Comparison of ENCODE assay signal across 1 cellular context in the genomic region with DNA sequence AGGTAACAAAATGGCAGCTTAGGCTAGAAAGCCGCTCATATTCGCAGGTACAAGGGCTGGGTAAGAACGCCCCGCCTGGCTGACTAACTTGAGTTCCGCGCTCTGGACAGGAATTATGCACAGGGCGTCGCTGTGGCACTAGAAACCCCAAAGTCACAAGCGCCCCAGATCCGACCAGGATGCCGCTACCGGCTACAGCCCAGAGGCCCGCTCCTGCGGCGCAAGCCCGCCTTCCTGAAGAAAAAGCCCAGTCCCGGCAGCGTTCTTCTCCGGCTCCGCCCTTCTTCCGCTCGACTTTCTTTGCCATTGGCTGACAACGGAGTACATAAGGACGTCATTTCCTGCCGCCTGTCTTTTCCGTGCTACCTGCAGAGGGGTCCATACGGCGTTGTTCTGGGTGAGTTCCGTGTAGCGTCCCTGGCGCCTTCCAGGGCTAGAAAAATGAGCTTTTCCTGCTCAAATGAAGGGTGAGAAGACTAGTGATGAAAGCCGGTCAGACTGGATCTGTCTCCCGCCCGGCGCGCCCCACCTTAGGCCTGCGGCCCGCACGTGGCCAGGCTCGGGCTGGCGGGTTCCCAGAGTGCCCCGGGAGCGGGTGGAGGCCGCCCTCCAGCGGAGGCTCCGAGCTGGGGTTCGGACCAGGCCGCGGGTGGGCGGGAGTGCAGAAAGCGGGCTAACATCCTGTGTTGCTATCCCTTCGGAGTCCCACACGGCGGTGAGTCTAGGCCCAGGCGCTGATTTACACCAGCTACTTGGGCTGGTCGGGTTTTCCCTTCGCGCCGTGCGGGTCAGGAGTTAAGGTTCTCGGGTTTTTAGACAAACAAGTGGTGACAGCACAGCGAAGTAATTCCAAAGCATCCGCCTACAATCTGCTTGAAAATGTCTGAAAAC.
TF ChIP-seq lines count a peak whose summit lies in the region.

TSS of gene RPSA (plus strand) at position 353 of the 891 bp plus-strand sequence. CDS start 934 bp downstream, outside the sequence.

TF ChIP-seq in HepG2, 621 proteins besides CTCF, POLR2A, EP300 and RAD21 (continued from another document and continues in another):
- peak; percentile 68; the same call in 1 of the 2 replicates for TF ChIP-seq PBX3 (CRISPR knock-in tag; IDR thresholded peaks at IDR 0.05; ENCODE audit: borderline replicate concordance)
- TF ChIP-seq MZF1 (CRISPR knock-in tag; IDR thresholded peaks at IDR 0.05; ENCODE audit: borderline replicate concordance): no peak; the same call in 1 of the 2 replicates
- 0 out of 2 replicates have a peak, but pooled peaks have one; percentile 48 for TF ChIP-seq KLF15 (CRISPR knock-in tag; IDR thresholded peaks at IDR 0.05; ENCODE audit: borderline replicate concordance)
- TF ChIP-seq, protein P1, sequence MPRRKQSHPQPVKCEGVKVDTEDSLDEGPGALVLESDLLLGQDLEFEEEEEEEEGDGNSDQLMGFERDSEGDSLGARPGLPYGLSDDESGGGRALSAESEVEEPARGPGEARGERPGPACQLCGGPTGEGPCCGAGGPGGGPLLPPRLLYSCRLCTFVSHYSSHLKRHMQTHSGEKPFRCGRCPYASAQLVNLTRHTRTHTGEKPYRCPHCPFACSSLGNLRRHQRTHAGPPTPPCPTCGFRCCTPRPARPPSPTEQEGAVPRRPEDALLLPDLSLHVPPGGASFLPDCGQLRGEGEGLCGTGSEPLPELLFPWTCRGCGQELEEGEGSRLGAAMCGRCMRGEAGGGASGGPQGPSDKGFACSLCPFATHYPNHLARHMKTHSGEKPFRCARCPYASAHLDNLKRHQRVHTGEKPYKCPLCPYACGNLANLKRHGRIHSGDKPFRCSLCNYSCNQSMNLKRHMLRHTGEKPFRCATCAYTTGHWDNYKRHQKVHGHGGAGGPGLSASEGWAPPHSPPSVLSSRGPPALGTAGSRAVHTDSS (CRISPR knock-in tag; conservative IDR thresholded peaks at IDR 0.05): no peak
- peak; percentile 94 for TF ChIP-seq KAT8 (CRISPR knock-in tag; IDR thresholded peaks at IDR 0.05)
- no peak for TF ChIP-seq SOX5 (CRISPR knock-in tag; IDR thresholded peaks at IDR 0.05; ENCODE audit: borderline replicate concordance)
- TF ChIP-seq ZNF207 (IDR thresholded peaks at IDR 0.05; ENCODE audit: borderline replicate concordance): no peak
- peak; percentile 84 for TF ChIP-seq ATF1 (CRISPR knock-in tag; IDR thresholded peaks at IDR 0.05)
- TF ChIP-seq TCF7L2 (IDR thresholded peaks at IDR 0.05; ENCODE audit: low read depth, low read length): no peak
- TF ChIP-seq MNT (IDR thresholded peaks at IDR 0.05): peak; percentile 64
- peak; percentile 8; the same call in 1 of the 2 replicates for TF ChIP-seq PATZ1 (CRISPR knock-in tag; IDR thresholded peaks at IDR 0.05)
- TF ChIP-seq, protein P2, sequence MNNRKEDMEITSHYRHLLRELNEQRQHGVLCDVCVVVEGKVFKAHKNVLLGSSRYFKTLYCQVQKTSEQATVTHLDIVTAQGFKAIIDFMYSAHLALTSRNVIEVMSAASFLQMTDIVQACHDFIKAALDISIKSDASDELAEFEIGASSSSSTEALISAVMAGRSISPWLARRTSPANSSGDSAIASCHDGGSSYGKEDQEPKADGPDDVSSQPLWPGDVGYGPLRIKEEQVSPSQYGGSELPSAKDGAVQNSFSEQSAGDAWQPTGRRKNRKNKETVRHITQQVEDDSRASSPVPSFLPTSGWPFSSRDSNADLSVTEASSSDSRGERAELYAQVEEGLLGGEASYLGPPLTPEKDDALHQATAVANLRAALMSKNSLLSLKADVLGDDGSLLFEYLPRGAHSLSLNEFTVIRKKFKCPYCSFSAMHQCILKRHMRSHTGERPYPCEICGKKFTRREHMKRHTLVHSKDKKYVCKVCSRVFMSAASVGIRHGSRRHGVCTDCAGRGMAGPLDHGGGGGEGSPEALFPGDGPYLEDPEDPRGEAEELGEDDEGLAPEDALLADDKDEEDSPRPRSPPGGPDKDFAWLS (CRISPR knock-in tag; IDR thresholded peaks at IDR 0.05; ENCODE audit: borderline replicate concordance): no peak
- peak; percentile 56 for TF ChIP-seq RXRB (CRISPR knock-in tag; IDR thresholded peaks at IDR 0.05; ENCODE audit: borderline replicate concordance)
- peak; percentile 73 for TF ChIP-seq ARNT2 (CRISPR knock-in tag; IDR thresholded peaks at IDR 0.05; ENCODE audit: low read depth)
- TF ChIP-seq SCMH1 (CRISPR knock-in tag; IDR thresholded peaks at IDR 0.05; ENCODE audit: borderline replicate concordance): no peak
- no peak for TF ChIP-seq SIN3B (IDR thresholded peaks at IDR 0.05; ENCODE audit: low read length)
- TF ChIP-seq AFF4 (CRISPR knock-in tag; IDR thresholded peaks at IDR 0.05): peak; percentile 54; the same call in 1 of the 2 replicates
- peak; percentile 49; the same call in 1 of the 2 replicates for TF ChIP-seq ZNF549 (CRISPR knock-in tag; IDR thresholded peaks at IDR 0.05)
- peak; percentile 84 for TF ChIP-seq ELF1 (CRISPR knock-in tag; IDR thresholded peaks at IDR 0.05)
- peak; percentile 96 for TF ChIP-seq AGO2 (optimal IDR thresholded peaks at IDR 0.05; ENCODE audit: low read depth, low read length)
- 0 out of 2 replicates have a peak, but pooled peaks have one; percentile 76 for TF ChIP-seq STAT5B (CRISPR knock-in tag; IDR thresholded peaks at IDR 0.05)
- TF ChIP-seq, protein P3, sequence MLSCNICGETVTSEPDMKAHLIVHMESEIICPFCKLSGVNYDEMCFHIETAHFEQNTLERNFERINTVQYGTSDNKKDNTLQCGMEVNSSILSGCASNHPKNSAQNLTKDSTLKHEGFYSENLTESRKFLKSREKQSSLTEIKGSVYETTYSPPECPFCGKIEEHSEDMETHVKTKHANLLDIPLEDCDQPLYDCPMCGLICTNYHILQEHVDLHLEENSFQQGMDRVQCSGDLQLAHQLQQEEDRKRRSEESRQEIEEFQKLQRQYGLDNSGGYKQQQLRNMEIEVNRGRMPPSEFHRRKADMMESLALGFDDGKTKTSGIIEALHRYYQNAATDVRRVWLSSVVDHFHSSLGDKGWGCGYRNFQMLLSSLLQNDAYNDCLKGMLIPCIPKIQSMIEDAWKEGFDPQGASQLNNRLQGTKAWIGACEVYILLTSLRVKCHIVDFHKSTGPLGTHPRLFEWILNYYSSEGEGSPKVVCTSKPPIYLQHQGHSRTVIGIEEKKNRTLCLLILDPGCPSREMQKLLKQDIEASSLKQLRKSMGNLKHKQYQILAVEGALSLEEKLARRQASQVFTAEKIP (CRISPR knock-in tag; IDR thresholded peaks at IDR 0.05; ENCODE audit: borderline replicate concordance): no peak
- TF ChIP-seq ZNF761 (CRISPR knock-in tag; conservative IDR thresholded peaks at IDR 0.05): 0 out of 2 replicates have a peak, but pooled peaks have one; percentile 36
- TF ChIP-seq, protein P4, sequence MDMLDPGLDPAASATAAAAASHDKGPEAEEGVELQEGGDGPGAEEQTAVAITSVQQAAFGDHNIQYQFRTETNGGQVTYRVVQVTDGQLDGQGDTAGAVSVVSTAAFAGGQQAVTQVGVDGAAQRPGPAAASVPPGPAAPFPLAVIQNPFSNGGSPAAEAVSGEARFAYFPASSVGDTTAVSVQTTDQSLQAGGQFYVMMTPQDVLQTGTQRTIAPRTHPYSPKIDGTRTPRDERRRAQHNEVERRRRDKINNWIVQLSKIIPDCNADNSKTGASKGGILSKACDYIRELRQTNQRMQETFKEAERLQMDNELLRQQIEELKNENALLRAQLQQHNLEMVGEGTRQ (IDR thresholded peaks at IDR 0.05; ENCODE audit: low read depth, low read length): no peak
- TF ChIP-seq, protein P4 (CRISPR knock-in tag; IDR thresholded peaks at IDR 0.05; ENCODE audit: borderline replicate concordance): no peak
- TF ChIP-seq, protein P5, sequence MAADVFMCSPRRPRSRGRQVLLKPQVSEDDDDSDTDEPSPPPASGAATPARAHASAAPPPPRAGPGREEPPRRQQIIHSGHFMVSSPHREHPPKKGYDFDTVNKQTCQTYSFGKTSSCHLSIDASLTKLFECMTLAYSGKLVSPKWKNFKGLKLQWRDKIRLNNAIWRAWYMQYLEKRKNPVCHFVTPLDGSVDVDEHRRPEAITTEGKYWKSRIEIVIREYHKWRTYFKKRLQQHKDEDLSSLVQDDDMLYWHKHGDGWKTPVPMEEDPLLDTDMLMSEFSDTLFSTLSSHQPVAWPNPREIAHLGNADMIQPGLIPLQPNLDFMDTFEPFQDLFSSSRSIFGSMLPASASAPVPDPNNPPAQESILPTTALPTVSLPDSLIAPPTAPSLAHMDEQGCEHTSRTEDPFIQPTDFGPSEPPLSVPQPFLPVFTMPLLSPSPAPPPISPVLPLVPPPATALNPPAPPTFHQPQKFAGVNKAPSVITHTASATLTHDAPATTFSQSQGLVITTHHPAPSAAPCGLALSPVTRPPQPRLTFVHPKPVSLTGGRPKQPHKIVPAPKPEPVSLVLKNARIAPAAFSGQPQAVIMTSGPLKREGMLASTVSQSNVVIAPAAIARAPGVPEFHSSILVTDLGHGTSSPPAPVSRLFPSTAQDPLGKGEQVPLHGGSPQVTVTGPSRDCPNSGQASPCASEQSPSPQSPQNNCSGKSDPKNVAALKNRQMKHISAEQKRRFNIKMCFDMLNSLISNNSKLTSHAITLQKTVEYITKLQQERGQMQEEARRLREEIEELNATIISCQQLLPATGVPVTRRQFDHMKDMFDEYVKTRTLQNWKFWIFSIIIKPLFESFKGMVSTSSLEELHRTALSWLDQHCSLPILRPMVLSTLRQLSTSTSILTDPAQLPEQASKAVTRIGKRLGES (CRISPR knock-in tag; IDR thresholded peaks at IDR 0.05; ENCODE audit: borderline replicate concordance): no peak
- TF ChIP-seq ZBTB25 (CRISPR knock-in tag; IDR thresholded peaks at IDR 0.05): peak; percentile 72; the same call in 1 of the 2 replicates
- TF ChIP-seq ZNF547 (CRISPR knock-in tag; IDR thresholded peaks at IDR 0.05): peak; percentile 93
- TF ChIP-seq FOXC1 (CRISPR knock-in tag; IDR thresholded peaks at IDR 0.05; ENCODE audit: borderline replicate concordance): peak; percentile 92
